ENCODE assay signal across 1 cellular context in the genomic region with DNA sequence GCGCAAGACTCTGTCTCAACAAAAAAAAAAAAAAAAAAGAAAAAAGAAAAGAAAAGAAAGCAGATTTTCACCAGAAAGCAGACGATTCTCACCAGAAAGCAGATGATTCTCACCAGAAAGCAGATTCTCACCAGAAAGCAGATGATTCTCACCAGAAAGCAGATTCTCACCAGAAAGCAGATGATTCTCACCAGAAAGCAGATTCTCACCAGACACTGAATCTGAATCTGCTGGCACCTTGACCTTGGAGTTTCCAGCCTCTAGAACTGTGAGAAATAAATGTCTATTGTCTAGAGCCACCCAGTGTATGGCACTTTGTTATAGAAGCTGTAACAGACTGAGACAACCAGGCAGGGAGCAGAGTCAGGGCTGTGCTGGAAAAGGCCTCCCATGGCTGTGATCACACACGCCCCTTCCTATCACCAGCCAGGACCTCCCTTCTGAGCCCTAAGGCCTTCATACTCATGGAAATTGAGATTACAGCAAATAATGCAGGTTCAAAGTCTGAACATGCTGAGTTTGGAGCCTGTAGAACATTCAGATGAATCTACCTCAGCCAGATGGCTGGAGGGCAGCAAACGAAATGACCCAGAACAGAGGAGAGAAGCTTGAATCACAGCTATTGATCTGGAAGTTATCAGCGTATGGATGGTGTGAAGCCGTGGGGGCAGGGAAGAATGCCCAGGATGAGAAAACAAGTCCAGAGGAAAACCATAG.
TF ChIP-seq lines count a peak whose summit lies in the region.

No MANE protein-coding gene starts in this region.

TF ChIP-seq in HepG2, 621 proteins besides CTCF, POLR2A, EP300 and RAD21 (continued from another document and continues in another):
- TF ChIP-seq, protein P1, sequence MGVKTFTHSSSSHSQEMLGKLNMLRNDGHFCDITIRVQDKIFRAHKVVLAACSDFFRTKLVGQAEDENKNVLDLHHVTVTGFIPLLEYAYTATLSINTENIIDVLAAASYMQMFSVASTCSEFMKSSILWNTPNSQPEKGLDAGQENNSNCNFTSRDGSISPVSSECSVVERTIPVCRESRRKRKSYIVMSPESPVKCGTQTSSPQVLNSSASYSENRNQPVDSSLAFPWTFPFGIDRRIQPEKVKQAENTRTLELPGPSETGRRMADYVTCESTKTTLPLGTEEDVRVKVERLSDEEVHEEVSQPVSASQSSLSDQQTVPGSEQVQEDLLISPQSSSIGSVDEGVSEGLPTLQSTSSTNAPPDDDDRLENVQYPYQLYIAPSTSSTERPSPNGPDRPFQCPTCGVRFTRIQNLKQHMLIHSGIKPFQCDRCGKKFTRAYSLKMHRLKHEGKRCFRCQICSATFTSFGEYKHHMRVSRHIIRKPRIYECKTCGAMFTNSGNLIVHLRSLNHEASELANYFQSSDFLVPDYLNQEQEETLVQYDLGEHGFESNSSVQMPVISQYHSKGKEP (CRISPR knock-in tag; IDR thresholded peaks at IDR 0.05): no peak
- TF ChIP-seq, protein P2, sequence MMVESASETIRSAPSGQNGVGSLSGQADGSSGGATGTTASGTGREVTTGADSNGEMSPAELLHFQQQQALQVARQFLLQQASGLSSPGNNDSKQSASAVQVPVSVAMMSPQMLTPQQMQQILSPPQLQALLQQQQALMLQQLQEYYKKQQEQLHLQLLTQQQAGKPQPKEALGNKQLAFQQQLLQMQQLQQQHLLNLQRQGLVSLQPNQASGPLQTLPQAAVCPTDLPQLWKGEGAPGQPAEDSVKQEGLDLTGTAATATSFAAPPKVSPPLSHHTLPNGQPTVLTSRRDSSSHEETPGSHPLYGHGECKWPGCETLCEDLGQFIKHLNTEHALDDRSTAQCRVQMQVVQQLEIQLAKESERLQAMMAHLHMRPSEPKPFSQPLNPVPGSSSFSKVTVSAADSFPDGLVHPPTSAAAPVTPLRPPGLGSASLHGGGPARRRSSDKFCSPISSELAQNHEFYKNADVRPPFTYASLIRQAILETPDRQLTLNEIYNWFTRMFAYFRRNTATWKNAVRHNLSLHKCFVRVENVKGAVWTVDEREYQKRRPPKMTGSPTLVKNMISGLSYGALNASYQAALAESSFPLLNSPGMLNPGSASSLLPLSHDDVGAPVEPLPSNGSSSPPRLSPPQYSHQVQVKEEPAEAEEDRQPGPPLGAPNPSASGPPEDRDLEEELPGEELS (CRISPR knock-in tag; IDR thresholded peaks at IDR 0.05): peak; percentile 23; the same call in 1 of the 2 replicates
- no peak for TF ChIP-seq ARID2 (CRISPR knock-in tag; IDR thresholded peaks at IDR 0.05; ENCODE audit: borderline replicate concordance)
- TF ChIP-seq ZNF160 (CRISPR knock-in tag; IDR thresholded peaks at IDR 0.05): no peak
- TF ChIP-seq ATM (IDR thresholded peaks at IDR 0.05; ENCODE audit: borderline replicate concordance): no peak
- TF ChIP-seq, protein P3, sequence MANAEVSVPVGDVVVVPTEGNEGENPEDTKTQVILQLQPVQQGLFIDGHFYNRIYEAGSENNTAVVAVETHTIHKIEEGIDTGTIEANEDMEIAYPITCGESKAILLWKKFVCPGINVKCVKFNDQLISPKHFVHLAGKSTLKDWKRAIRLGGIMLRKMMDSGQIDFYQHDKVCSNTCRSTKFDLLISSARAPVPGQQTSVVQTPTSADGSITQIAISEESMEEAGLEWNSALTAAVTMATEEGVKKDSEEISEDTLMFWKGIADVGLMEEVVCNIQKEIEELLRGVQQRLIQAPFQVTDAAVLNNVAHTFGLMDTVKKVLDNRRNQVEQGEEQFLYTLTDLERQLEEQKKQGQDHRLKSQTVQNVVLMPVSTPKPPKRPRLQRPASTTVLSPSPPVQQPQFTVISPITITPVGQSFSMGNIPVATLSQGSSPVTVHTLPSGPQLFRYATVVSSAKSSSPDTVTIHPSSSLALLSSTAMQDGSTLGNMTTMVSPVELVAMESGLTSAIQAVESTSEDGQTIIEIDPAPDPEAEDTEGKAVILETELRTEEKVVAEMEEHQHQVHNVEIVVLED (CRISPR knock-in tag; IDR thresholded peaks at IDR 0.05; ENCODE audit: borderline replicate concordance): peak; percentile 51; the same call in 1 of the 2 replicates
- peak; percentile 70; the same call in 1 of the 2 replicates for TF ChIP-seq ONECUT2 (CRISPR knock-in tag; IDR thresholded peaks at IDR 0.05)
- 0 out of 2 replicates have a peak, but pooled peaks have one; percentile 32 for TF ChIP-seq KDM6A (CRISPR knock-in tag; IDR thresholded peaks at IDR 0.05; ENCODE audit: low read depth)
- TF ChIP-seq ZNF331 (CRISPR knock-in tag; IDR thresholded peaks at IDR 0.05): peak; percentile 49; the same call in 1 of the 2 replicates
- TF ChIP-seq THAP11 (CRISPR knock-in tag; IDR thresholded peaks at IDR 0.05): peak; percentile 42; the same call in 1 of the 2 replicates
- TF ChIP-seq ELF3 (CRISPR knock-in tag; IDR thresholded peaks at IDR 0.05): peak; percentile 54
- TF ChIP-seq SMC3 (IDR thresholded peaks at IDR 0.05; ENCODE audit: low read length): peak; percentile 22; the same call in 1 of the 2 replicates
- peak; percentile 93 for TF ChIP-seq ZNF775 (CRISPR knock-in tag; IDR thresholded peaks at IDR 0.05; ENCODE audit: borderline replicate concordance)
- 0 out of 2 replicates have a peak, but pooled peaks have one; percentile 10 for TF ChIP-seq SMAD1 (CRISPR knock-in tag; IDR thresholded peaks at IDR 0.05; ENCODE audit: borderline replicate concordance, low read depth)
- TF ChIP-seq KLF12 (CRISPR knock-in tag; IDR thresholded peaks at IDR 0.05; ENCODE audit: borderline replicate concordance): no peak
- peak; percentile 43 for TF ChIP-seq TEAD3 (CRISPR knock-in tag; optimal IDR thresholded peaks at IDR 0.05; ENCODE audit: borderline replicate concordance)
- peak; percentile 54; the same call in 1 of the 2 replicates for TF ChIP-seq ZNF292 (CRISPR knock-in tag; IDR thresholded peaks at IDR 0.05; ENCODE audit: borderline replicate concordance, low read depth)
- no peak for TF ChIP-seq ZNF713 (CRISPR knock-in tag; IDR thresholded peaks at IDR 0.05)
- no peak for TF ChIP-seq HDAC1 (CRISPR knock-in tag; IDR thresholded peaks at IDR 0.05)
- TF ChIP-seq ZNF816 (CRISPR knock-in tag; IDR thresholded peaks at IDR 0.05; ENCODE audit: borderline replicate concordance): no peak
- no peak for TF ChIP-seq SOX6 (IDR thresholded peaks at IDR 0.05)
- TF ChIP-seq SOX6 (CRISPR knock-in tag; IDR thresholded peaks at IDR 0.05): peak; percentile 58
- peak; percentile 65 for TF ChIP-seq HNF4G (IDR thresholded peaks at IDR 0.05; ENCODE audit: borderline replicate concordance, low read depth, low read length)
- TF ChIP-seq HNF4G (CRISPR knock-in tag; IDR thresholded peaks at IDR 0.05; ENCODE audit: borderline replicate concordance, low read depth): no peak
- TF ChIP-seq NR2F6 (IDR thresholded peaks at IDR 0.05): 0 out of 2 replicates have a peak, but pooled peaks have one; percentile 9
- no peak for TF ChIP-seq NR2F6 (CRISPR knock-in tag; IDR thresholded peaks at IDR 0.05)
- 0 out of 2 replicates have a peak, but pooled peaks have one; percentile 44 for TF ChIP-seq SP5 (CRISPR knock-in tag; IDR thresholded peaks at IDR 0.05; ENCODE audit: borderline replicate concordance, low read depth)
- TF ChIP-seq ZNF274 (CRISPR knock-in tag; IDR thresholded peaks at IDR 0.05): 0 out of 2 replicates have a peak, but pooled peaks have one; percentile 66
- peak; percentile 36; the same call in 1 of the 2 replicates for TF ChIP-seq NCOA2 (CRISPR knock-in tag; IDR thresholded peaks at IDR 0.05)
- TF ChIP-seq, protein P4, sequence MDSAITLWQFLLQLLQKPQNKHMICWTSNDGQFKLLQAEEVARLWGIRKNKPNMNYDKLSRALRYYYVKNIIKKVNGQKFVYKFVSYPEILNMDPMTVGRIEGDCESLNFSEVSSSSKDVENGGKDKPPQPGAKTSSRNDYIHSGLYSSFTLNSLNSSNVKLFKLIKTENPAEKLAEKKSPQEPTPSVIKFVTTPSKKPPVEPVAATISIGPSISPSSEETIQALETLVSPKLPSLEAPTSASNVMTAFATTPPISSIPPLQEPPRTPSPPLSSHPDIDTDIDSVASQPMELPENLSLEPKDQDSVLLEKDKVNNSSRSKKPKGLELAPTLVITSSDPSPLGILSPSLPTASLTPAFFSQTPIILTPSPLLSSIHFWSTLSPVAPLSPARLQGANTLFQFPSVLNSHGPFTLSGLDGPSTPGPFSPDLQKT (CRISPR knock-in tag; IDR thresholded peaks at IDR 0.05; ENCODE audit: borderline replicate concordance): no peak
- peak in 1 of 2 experiments; percentile 21; a peak in 1 of 4 replicates for TF ChIP-seq MAFK (conservative IDR thresholded peaks at IDR 0.05 in 1 of 2, IDR thresholded peaks at IDR 0.05 in 1 of 2; ENCODE audit: low read length in 2 of 2)
- TF ChIP-seq, protein P5, sequence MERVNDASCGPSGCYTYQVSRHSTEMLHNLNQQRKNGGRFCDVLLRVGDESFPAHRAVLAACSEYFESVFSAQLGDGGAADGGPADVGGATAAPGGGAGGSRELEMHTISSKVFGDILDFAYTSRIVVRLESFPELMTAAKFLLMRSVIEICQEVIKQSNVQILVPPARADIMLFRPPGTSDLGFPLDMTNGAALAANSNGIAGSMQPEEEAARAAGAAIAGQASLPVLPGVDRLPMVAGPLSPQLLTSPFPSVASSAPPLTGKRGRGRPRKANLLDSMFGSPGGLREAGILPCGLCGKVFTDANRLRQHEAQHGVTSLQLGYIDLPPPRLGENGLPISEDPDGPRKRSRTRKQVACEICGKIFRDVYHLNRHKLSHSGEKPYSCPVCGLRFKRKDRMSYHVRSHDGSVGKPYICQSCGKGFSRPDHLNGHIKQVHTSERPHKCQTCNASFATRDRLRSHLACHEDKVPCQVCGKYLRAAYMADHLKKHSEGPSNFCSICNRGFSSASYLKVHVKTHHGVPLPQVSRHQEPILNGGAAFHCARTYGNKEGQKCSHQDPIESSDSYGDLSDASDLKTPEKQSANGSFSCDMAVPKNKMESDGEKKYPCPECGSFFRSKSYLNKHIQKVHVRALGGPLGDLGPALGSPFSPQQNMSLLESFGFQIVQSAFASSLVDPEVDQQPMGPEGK (CRISPR knock-in tag; IDR thresholded peaks at IDR 0.05): peak; percentile 37; the same call in 1 of the 2 replicates
- no peak for TF ChIP-seq ZNF557 (CRISPR knock-in tag; IDR thresholded peaks at IDR 0.05)
- peak; percentile 70; the same call in 1 of the 2 replicates for TF ChIP-seq ZNF547 (CRISPR knock-in tag; IDR thresholded peaks at IDR 0.05)
- TF ChIP-seq ZFP41 (CRISPR knock-in tag; IDR thresholded peaks at IDR 0.05; ENCODE audit: borderline replicate concordance): no peak
- TF ChIP-seq, protein P6, sequence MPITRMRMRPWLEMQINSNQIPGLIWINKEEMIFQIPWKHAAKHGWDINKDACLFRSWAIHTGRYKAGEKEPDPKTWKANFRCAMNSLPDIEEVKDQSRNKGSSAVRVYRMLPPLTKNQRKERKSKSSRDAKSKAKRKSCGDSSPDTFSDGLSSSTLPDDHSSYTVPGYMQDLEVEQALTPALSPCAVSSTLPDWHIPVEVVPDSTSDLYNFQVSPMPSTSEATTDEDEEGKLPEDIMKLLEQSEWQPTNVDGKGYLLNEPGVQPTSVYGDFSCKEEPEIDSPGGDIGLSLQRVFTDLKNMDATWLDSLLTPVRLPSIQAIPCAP (CRISPR knock-in tag; IDR thresholded peaks at IDR 0.05; ENCODE audit: low read depth): no peak
- peak; percentile 96 for TF ChIP-seq ZNF12 (CRISPR knock-in tag; IDR thresholded peaks at IDR 0.05)
- TF ChIP-seq ZNF430 (CRISPR knock-in tag; IDR thresholded peaks at IDR 0.05): 0 out of 2 replicates have a peak, but pooled peaks have one; percentile 46
- no peak for TF ChIP-seq HNRNPLL (IDR thresholded peaks at IDR 0.05; ENCODE audit: low read depth, low read length, poor library complexity, severe bottlenecking)
- no peak for TF ChIP-seq FOXK1 (CRISPR knock-in tag; IDR thresholded peaks at IDR 0.05; ENCODE audit: borderline replicate concordance, low read depth)
- TF ChIP-seq SP4 (CRISPR knock-in tag; IDR thresholded peaks at IDR 0.05): peak; percentile 56; the same call in 1 of the 2 replicates
- TF ChIP-seq ISX (CRISPR knock-in tag; conservative IDR thresholded peaks at IDR 0.05): no peak
- TF ChIP-seq, protein P7, sequence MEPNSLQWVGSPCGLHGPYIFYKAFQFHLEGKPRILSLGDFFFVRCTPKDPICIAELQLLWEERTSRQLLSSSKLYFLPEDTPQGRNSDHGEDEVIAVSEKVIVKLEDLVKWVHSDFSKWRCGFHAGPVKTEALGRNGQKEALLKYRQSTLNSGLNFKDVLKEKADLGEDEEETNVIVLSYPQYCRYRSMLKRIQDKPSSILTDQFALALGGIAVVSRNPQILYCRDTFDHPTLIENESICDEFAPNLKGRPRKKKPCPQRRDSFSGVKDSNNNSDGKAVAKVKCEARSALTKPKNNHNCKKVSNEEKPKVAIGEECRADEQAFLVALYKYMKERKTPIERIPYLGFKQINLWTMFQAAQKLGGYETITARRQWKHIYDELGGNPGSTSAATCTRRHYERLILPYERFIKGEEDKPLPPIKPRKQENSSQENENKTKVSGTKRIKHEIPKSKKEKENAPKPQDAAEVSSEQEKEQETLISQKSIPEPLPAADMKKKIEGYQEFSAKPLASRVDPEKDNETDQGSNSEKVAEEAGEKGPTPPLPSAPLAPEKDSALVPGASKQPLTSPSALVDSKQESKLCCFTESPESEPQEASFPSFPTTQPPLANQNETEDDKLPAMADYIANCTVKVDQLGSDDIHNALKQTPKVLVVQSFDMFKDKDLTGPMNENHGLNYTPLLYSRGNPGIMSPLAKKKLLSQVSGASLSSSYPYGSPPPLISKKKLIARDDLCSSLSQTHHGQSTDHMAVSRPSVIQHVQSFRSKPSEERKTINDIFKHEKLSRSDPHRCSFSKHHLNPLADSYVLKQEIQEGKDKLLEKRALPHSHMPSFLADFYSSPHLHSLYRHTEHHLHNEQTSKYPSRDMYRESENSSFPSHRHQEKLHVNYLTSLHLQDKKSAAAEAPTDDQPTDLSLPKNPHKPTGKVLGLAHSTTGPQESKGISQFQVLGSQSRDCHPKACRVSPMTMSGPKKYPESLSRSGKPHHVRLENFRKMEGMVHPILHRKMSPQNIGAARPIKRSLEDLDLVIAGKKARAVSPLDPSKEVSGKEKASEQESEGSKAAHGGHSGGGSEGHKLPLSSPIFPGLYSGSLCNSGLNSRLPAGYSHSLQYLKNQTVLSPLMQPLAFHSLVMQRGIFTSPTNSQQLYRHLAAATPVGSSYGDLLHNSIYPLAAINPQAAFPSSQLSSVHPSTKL (CRISPR knock-in tag; IDR thresholded peaks at IDR 0.05): peak; percentile 74
- no peak for TF ChIP-seq SCMH1 (CRISPR knock-in tag; IDR thresholded peaks at IDR 0.05; ENCODE audit: borderline replicate concordance)
- TF ChIP-seq RAD51 (IDR thresholded peaks at IDR 0.05; ENCODE audit: borderline replicate concordance): no peak
- TF ChIP-seq, protein P8, sequence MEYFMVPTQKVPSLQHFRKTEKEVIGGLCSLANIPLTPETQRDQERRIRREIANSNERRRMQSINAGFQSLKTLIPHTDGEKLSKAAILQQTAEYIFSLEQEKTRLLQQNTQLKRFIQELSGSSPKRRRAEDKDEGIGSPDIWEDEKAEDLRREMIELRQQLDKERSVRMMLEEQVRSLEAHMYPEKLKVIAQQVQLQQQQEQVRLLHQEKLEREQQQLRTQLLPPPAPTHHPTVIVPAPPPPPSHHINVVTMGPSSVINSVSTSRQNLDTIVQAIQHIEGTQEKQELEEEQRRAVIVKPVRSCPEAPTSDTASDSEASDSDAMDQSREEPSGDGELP (IDR thresholded peaks at IDR 0.05; ENCODE audit: borderline replicate concordance, low read depth): no peak
- no peak for TF ChIP-seq ZNF264 (CRISPR knock-in tag; IDR thresholded peaks at IDR 0.05)
- TF ChIP-seq ASH2L (IDR thresholded peaks at IDR 0.05; ENCODE audit: insufficient read length, low read depth, low read length): peak; percentile 74
